In the genomic region with DNA sequence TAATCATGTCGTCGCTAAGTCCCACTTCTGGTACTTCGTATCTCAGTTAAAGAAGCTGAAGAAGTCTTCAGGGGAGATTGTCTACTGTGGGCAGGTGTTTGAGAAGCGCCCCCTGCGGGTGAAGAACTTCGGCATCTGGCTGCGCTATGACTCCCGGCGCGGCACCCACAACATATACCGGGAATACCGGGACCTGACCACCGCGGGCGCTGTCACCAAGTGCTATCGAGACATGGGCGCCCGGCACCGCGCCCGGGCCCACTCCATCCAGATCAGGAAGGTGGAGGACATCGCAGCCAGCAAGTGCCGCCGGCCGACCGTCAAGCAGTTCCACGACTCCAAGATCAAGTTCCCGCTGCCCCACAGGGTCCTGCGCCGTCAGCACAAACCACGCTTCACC, we compare ENCODE assay signal across 9 cellular contexts. TPM values are rescaled to one million over a fixed set of nuclear protein-coding genes. Genes with fewer than 3 reads are reported as not detected.
DNase-seq lines count a peak whose midpoint lies in the region; ATAC-seq and TF ChIP-seq lines count a peak whose summit lies in the region.
"Had no signal": no experiment of that assay in that cellular context is flagged by ENCODE, and none has a peak within 500 bp of the region (broad histone marks: within the 10 kb centered on the region; RNA-seq: fewer than 3 reads in every experiment).

No MANE protein-coding gene starts in this region.

- H3K4me1 Mint-ChIP-seq in HFFc6 (ENCODE audit: low read depth), result no peaks in the 10 kb centered on the region; the same call in 1 of the 2 replicates
- H3K4me1 Mint-ChIP-seq in activated CD4-positive, alpha-beta T cell treated with anti-CD3 and anti-CD28 coated beads, Interleukin-2, amount 10 ng/mL, durations not matched to agents 24 days and 14 days, result no peaks in the 10 kb centered on the region

- peaks cover 82% of the 10 kb centered on the region for H3K27me3 ChIP-seq in neutrophil

- H3K4me3 ChIP-seq in neutrophil (ENCODE audit: low read depth in 1 of 2, low read length in 1 of 2), result no peak overlapping the region

- H3K4me1 ChIP-seq in neutrophil (ENCODE audit: control insufficient read depth in 1 of 2, insufficient read depth in 1 of 2, low read depth in 1 of 2, low read length in 1 of 2), result no peaks in the 10 kb centered on the region

- no peaks in the 10 kb centered on the region for H3K36me3 Mint-ChIP-seq in HFFc6 (ENCODE audit: low read depth)
- H3K36me3 Mint-ChIP-seq in activated CD4-positive, alpha-beta T cell treated with anti-CD3 and anti-CD28 coated beads, Interleukin-2, amount 10 ng/mL, durations not matched to agents 24 days and 14 days (ENCODE audit: low read depth), result no peaks in the 10 kb centered on the region

- no peaks in the 10 kb centered on the region for H3K9me3 ChIP-seq in neutrophil

- H3K27me3 Mint-ChIP-seq in HFFc6 (ENCODE audit: insufficient read depth), result peaks cover 26% of the 10 kb centered on the region
- H3K27me3 Mint-ChIP-seq in activated CD4-positive, alpha-beta T cell treated with anti-CD3 and anti-CD28 coated beads, Interleukin-2, amount 10 ng/mL, durations not matched to agents 24 days and 14 days, result peaks cover 38% of the 10 kb centered on the region

- no peak overlapping the region for H3K27ac Mint-ChIP-seq in HFFc6
- no peak overlapping the region for H3K27ac Mint-ChIP-seq in activated CD4-positive, alpha-beta T cell treated with anti-CD3 and anti-CD28 coated beads, Interleukin-2, amount 10 ng/mL, durations not matched to agents 24 days and 14 days

- intact Hi-C loops in activated CD4-positive, alpha-beta T cell treated with anti-CD3 and anti-CD28 coated beads, Interleukin-2, amount 10 ng/mL, durations not matched to agents 24 days and 14 days (cut with micrococcal nuclease), result loop anchor here (2.0 to 10.0 kb wide), 2 partner anchors 15 to 627 kb away; a partner anchor contains a TSS

- H3K9me3 Mint-ChIP-seq in HFFc6, result no peaks in the 10 kb centered on the region
- no peaks in the 10 kb centered on the region for H3K9me3 Mint-ChIP-seq in activated CD4-positive, alpha-beta T cell treated with anti-CD3 and anti-CD28 coated beads, Interleukin-2, amount 10 ng/mL, durations not matched to agents 24 days and 14 days

- peak overlapping the region; percentile 45 for H3K4me3 Mint-ChIP-seq in HFFc6
- peak overlapping the region; percentile 67 for H3K4me3 Mint-ChIP-seq in activated CD4-positive, alpha-beta T cell treated with anti-CD3 and anti-CD28 coated beads, Interleukin-2, amount 10 ng/mL, durations not matched to agents 24 days and 14 days

- TF ChIP-seq CTCF in HFFc6 (IDR thresholded peaks at IDR 0.05) (peak; percentile 73), neutrophil (IDR thresholded peaks at IDR 0.05) (peak; percentile 15)

- ATAC-seq in GM19395 (IDR thresholded peaks at IDR 0.05; ENCODE audit: unreplicated experiment), result no peak
- no peak for ATAC-seq in GM18520 (IDR thresholded peaks at IDR 0.05; ENCODE audit: unreplicated experiment)
- no peak for ATAC-seq in GM18867 (IDR thresholded peaks at IDR 0.05; ENCODE audit: unreplicated experiment)

- no peaks in the 10 kb centered on the region for H3K36me3 ChIP-seq in neutrophil

- no peak for DNase-seq in HFFc6
- peak; percentile 84 for DNase-seq in activated CD4-positive, alpha-beta T cell treated with anti-CD3 and anti-CD28 coated beads, Interleukin-2, amount 10 ng/mL, durations not matched to agents 24 days and 14 days
- DNase-seq in effector CD4-positive, alpha-beta T cell, result peak; percentile 46
- no peak for DNase-seq in SHP77 (lab: John Stamatoyannopoulos, UW)

- no peak overlapping the region for H3K27ac ChIP-seq in neutrophil

RNA-seq across cellular contexts. Expression of a gene that starts 11.3 kb away (rescaled TPM):
- under 1 TPM in 2 of 6 experiments, not detected in 4; 0.26 to 0.43 TPM for total RNA-seq in HFFc6 (2021; fragmentation: NEBNext Ultra II Directional; extraction: Animal tissue kit (Norgen Biotek cat#: 25700))
- total RNA-seq in activated CD4-positive, alpha-beta T cell treated with anti-CD3 and anti-CD28 coated beads, Interleukin-2, amount 10 ng/mL, durations not matched to agents 24 days and 14 days, result 0.36 and 0.84 TPM in 2 replicates
- total RNA-seq: T-helper 2 cell treated with Interferon-gamma antibody and Interleukin-4, amounts not matched to agents 100 ng/mL and 5 ng/mL, for 36 hours had no signal

RNA-seq across cellular contexts. Expression of a gene that starts 15.3 kb away (rescaled TPM):
- not detected for total RNA-seq in HFFc6 (2021; fragmentation: NEBNext Ultra II Directional; extraction: Animal tissue kit (Norgen Biotek cat#: 25700))
- 0.19 and 0.24 TPM in 2 replicates for total RNA-seq in activated CD4-positive, alpha-beta T cell treated with anti-CD3 and anti-CD28 coated beads, Interleukin-2, amount 10 ng/mL, durations not matched to agents 24 days and 14 days
- total RNA-seq: T-helper 2 cell treated with Interferon-gamma antibody and Interleukin-4, amounts not matched to agents 100 ng/mL and 5 ng/mL, for 36 hours had no signal

RNA-seq across cellular contexts. Expression of a gene that starts 25.5 kb away (rescaled TPM):
- 10 to 100 TPM; 14.0 to 33.8 (median 17.7) TPM for total RNA-seq in HFFc6 (2021; fragmentation: NEBNext Ultra II Directional; extraction: Animal tissue kit (Norgen Biotek cat#: 25700))
- total RNA-seq in activated CD4-positive, alpha-beta T cell treated with anti-CD3 and anti-CD28 coated beads, Interleukin-2, amount 10 ng/mL, durations not matched to agents 24 days and 14 days, result 3.5 TPM in 2 replicates

Comparison
In these comparisons a context has a peak if more than half of its experiments do, and no peak if none do; other contexts are left out.
1. DNase-seq: peak in activated CD4-positive, alpha-beta T cell treated with anti-CD3 and anti-CD28 coated beads, Interleukin-2, amount 10 ng/mL, durations not matched to agents 24 days and 14 days (single experiment) and effector CD4-positive, alpha-beta T cell (single experiment); none in HFFc6 (single experiment) and SHP77 (0 of 2).